21 cellular contexts compared by ENCODE assay signal in genomic region chr5:61678966-61679365, GRCh38.
DNase-seq lines count a peak whose midpoint lies in the region; ATAC-seq and TF ChIP-seq lines count a peak whose summit lies in the region.
"Had no signal": no experiment of that assay in that cellular context is flagged by ENCODE, and none has a peak within 500 bp of the region (broad histone marks: within the 10 kb centered on the region; RNA-seq: fewer than 3 reads in every experiment).

No MANE protein-coding gene starts in this region.

- no peak overlapping the region for H3K9ac ChIP-seq in mesendoderm (ENCODE audit: low read length)
- H3K9ac ChIP-seq: KMS-11 had no signal

- no peak overlapping the region for H4K5ac ChIP-seq in mesendoderm (ENCODE audit: low read length)

- no peaks in the 10 kb centered on the region for H3K79me1 ChIP-seq in mesendoderm (ENCODE audit: low read length)

- TF ChIP-seq POLR2A in esophagus squamous epithelium (IDR thresholded peaks at IDR 0.05), result no peak

- H3K18ac ChIP-seq in mesendoderm (ENCODE audit: low read length), result no peak overlapping the region

- H3K4me1 ChIP-seq in mesendoderm (ENCODE audit: control insufficient read depth, low read depth, low read length) (no peaks in the 10 kb centered on the region), esophagus squamous epithelium (no peaks in the 10 kb centered on the region)

- no CpG with 5 or more reads among the region's 4 CpGs for WGBS in mesendoderm (ENCODE audit: extremely low coverage, insufficient coverage, low lambda C conversion rate)
- 94 to 100% methylated on average over 2 to 4 of the region's 4 CpGs for WGBS in esophagus squamous epithelium, 2 donors

- H3K56ac ChIP-seq in mesendoderm (ENCODE audit: low read length), result no peak overlapping the region

- TF ChIP-seq CTCF in brain microvascular endothelial cell (IDR thresholded peaks at IDR 0.05; ENCODE audit: low read depth, low read length, missing control alignments), result peak; percentile 12
- TF ChIP-seq CTCF in esophagus squamous epithelium (IDR thresholded peaks at IDR 0.05), result no peak

- H3K4ac ChIP-seq in mesendoderm (ENCODE audit: low read depth, low read length), result no peak overlapping the region

- DNase-seq in ELF-1 (ENCODE audit: low read depth, low spot score) (peak; percentile 23), HT1080 (ENCODE audit: low read depth) (peak; percentile 61), brain microvascular endothelial cell (no peak), mesendoderm (peak; percentile 61), esophagus squamous epithelium (lab: John Stamatoyannopoulos, UW) (no peak)
- DNase-seq: activated naive CD4-positive, alpha-beta T cell treated with anti-CD3 and anti-CD28 coated beads, Interleukin-2, amount 10 ng/mL, durations not matched to agents 7 days and 5 days; activated T-cell treated with anti-CD3 and anti-CD28 coated beads, Interleukin-2, amount 50 U/mL, for 72 hours; aorta; effector CD8-positive, alpha-beta T cell; heart left ventricle; MV-4-11; NCI-H1930; NCI-H446; NK-92 treated with Interleukin-12 subunit alpha and Interleukin-12 subunit beta, amount 100 ng/mL, for 24 hours; stimulated activated CD4-positive, alpha-beta T cell treated with anti-CD3 and anti-CD28 coated beads, Interleukin-2, amount 100 ng/mL, for 48 hours; SW 1271 had no signal

- H3K27ac ChIP-seq in brain microvascular endothelial cell (no peak overlapping the region), mesendoderm (ENCODE audit: low read depth, low read length) (no peak overlapping the region), esophagus squamous epithelium (no peak overlapping the region)
- H3K27ac ChIP-seq: heart left ventricle, KMS-11, tibial nerve had no signal

- H3K9me3 ChIP-seq in esophagus squamous epithelium, result no peaks in the 10 kb centered on the region
- H3K9me3 ChIP-seq: heart left ventricle, tibial nerve had no signal

- intact Hi-C loops in esophagus squamous epithelium (cut with DNase I), result no loop called here

- H2AK5ac ChIP-seq in mesendoderm (ENCODE audit: low read length), result no peak overlapping the region

- no peaks in the 10 kb centered on the region for H3K27me3 ChIP-seq in brain microvascular endothelial cell (replicated peaks)
- no peaks in the 10 kb centered on the region for H3K27me3 ChIP-seq in mesendoderm (ENCODE audit: insufficient read depth, low read length, poor library complexity)
- no peaks in the 10 kb centered on the region for H3K27me3 ChIP-seq in esophagus squamous epithelium
- H3K27me3 ChIP-seq: tibial nerve had no signal

- no peaks in the 10 kb centered on the region for H3K36me3 ChIP-seq in brain microvascular endothelial cell (replicated peaks)
- H3K36me3 ChIP-seq in mesendoderm (ENCODE audit: control insufficient read depth, insufficient read depth, low read length), result no peaks in the 10 kb centered on the region
- H3K36me3 ChIP-seq in esophagus squamous epithelium, result no peaks in the 10 kb centered on the region
- H3K36me3 ChIP-seq: heart left ventricle, tibial nerve had no signal

- H3K4me3 ChIP-seq in brain microvascular endothelial cell (ENCODE audit: low read depth, low read length), result no peak overlapping the region
- no peak overlapping the region for H3K4me3 ChIP-seq in mesendoderm (ENCODE audit: low read length)
- H3K4me3 ChIP-seq in esophagus squamous epithelium, result no peak overlapping the region
- H3K4me3 ChIP-seq: heart left ventricle, smooth muscle cell, tibial nerve had no signal

- H3K4me2 ChIP-seq in mesendoderm (ENCODE audit: low read length), result no peak overlapping the region
- H3K4me2 ChIP-seq: KMS-11, smooth muscle cell had no signal

- H3K79me2 ChIP-seq in mesendoderm (ENCODE audit: control insufficient read depth, insufficient read depth, low read length), result no peaks in the 10 kb centered on the region

- no peak overlapping the region for H4K8ac ChIP-seq in mesendoderm (ENCODE audit: low read depth, low read length)

- in situ Hi-C loops in brain microvascular endothelial cell (cut with HindIII; ENCODE audit: low pct_ligation_motif_present, low sequenced_read_pairs), result no loop called here

- no peak overlapping the region for H2BK5ac ChIP-seq in mesendoderm (ENCODE audit: low read length)

- H3K23ac ChIP-seq in mesendoderm (ENCODE audit: low read length), result no peak overlapping the region

- ATAC-seq in HG03457 (IDR thresholded peaks at IDR 0.05; ENCODE audit: unreplicated experiment) (no peak), HG03159 (IDR thresholded peaks at IDR 0.05; ENCODE audit: unreplicated experiment) (no peak)
- ATAC-seq: activated T-cell treated with anti-CD3 and anti-CD28 coated beads, Interleukin-2, amount 50 U/mL, for 72 hours; heart left ventricle had no signal

- no peak overlapping the region for H2BK15ac ChIP-seq in mesendoderm (replicated peaks; ENCODE audit: low read depth)

- no peak overlapping the region for H2BK120ac ChIP-seq in mesendoderm (ENCODE audit: low read depth, low read length)

Comparison
In these comparisons a context has a peak if more than half of its experiments do, and no peak if none do; other contexts are left out.
1. DNase-seq: peak in ELF-1 (single experiment), HT1080 (single experiment) and mesendoderm (single experiment); none in brain microvascular endothelial cell (single experiment) and esophagus squamous epithelium (single experiment).